8 cellular contexts compared by ENCODE assay signal in genomic region chr3:111737712-111738097, GRCh38.
DNase-seq lines count a peak whose midpoint lies in the region; ATAC-seq and TF ChIP-seq lines count a peak whose summit lies in the region.

No MANE protein-coding gene starts in this region.

- H3K36me3 ChIP-seq in aorta (ENCODE audit: control insufficient read depth in 1 of 2, insufficient read depth in 2 of 2, low read length in 1 of 2): no peaks in the 10 kb centered on the region

- H3K27ac ChIP-seq in 22Rv1: peak overlapping the region; percentile 50
- peak overlapping the region in 1 of 2 donors; percentile 76 for H3K27ac ChIP-seq in aorta (ENCODE audit: low read depth in 1 of 2, low read length in 2 of 2)

- TF ChIP-seq CTCF in 22Rv1 (IDR thresholded peaks at IDR 0.05) (no peak), GM20000 (IDR thresholded peaks at IDR 0.05; ENCODE audit: extremely low read depth, missing control alignments) (no peak)

- H3K9me3 ChIP-seq in aorta (ENCODE audit: control insufficient read depth, low read length): no peaks in the 10 kb centered on the region

- H3K27me3 ChIP-seq in aorta (ENCODE audit: control insufficient read depth in 1 of 2, insufficient read depth in 2 of 2, low read length in 1 of 2): no peaks in the 10 kb centered on the region

- DNase-seq in NCI-H226 (peak; percentile 96), iris pigment epithelial cell (ENCODE audit: low read depth) (peak; percentile 100), aorta (peak in 1 of 2 donors; percentile 66), SW480 (ENCODE audit: low spot score) (no peak), GM20000 (ENCODE audit: low spot score) (no peak), NCI-H1048 (lab: John Stamatoyannopoulos, UW) (no peak)

- H3K4me1 ChIP-seq in aorta (ENCODE audit: control insufficient read depth in 1 of 2, insufficient read depth in 2 of 2, low read length in 2 of 2): peaks cover 2 to 9% of the 10 kb centered on the region in 2 donors

- H3K4me3 ChIP-seq in aorta (ENCODE audit: low read length in 2 of 2): no peak overlapping the region

- ATAC-seq in GM21529 (IDR thresholded peaks at IDR 0.05; ENCODE audit: unreplicated experiment) (peak; percentile 73), aorta (ENCODE audit: low FRiP score) (peak; percentile 83)

- intact Hi-C loops in aorta (cut with DNase I): loop anchor here (5.0 kb wide), 2 partner anchors 65 to 125 kb away; no protein-coding TSS in a partner anchor

- WGBS in aorta, 2 donors: 3 to 4% methylated on average over 3 of the region's 3 CpGs

Comparison
In these comparisons a context has a peak if more than half of its experiments do, and no peak if none do; other contexts are left out.
1. DNase-seq: peak in NCI-H226 (single experiment) and iris pigment epithelial cell (single experiment); none in SW480 (single experiment), GM20000 (single experiment) and NCI-H1048 (single experiment).